8 cellular contexts compared by ENCODE assay signal in genomic region chr11:86041975-86042378, GRCh38. TPM values are rescaled to one million over a fixed set of nuclear protein-coding genes. Genes with fewer than 3 reads are reported as not detected.
DNase-seq lines count a peak whose midpoint lies in the region; ATAC-seq and TF ChIP-seq lines count a peak whose summit lies in the region.

No MANE protein-coding gene starts in this region.

- no peaks in the 10 kb centered on the region for H3K27me3 Mint-ChIP-seq in activated naive CD8-positive, alpha-beta T cell treated with anti-CD3 and anti-CD28 coated beads, Interleukin-2, amount 50 U/mL, for 24 hours
- no peaks in the 10 kb centered on the region for H3K27me3 Mint-ChIP-seq in progenitor cell of endocrine pancreas

- H3K27ac Mint-ChIP-seq in activated naive CD8-positive, alpha-beta T cell treated with anti-CD3 and anti-CD28 coated beads, Interleukin-2, amount 50 U/mL, for 24 hours, result peak overlapping the region; percentile 82
- H3K27ac Mint-ChIP-seq in progenitor cell of endocrine pancreas, result peak overlapping the region; percentile 22

- 0 out of 2 replicates have a peak, but pooled peaks cover 3% of the 10 kb centered on the region for H3F3A ChIP-seq in OCI-LY1 (ENCODE audit: insufficient read depth, low read length)

- TF ChIP-seq CTCF in OCI-LY1 (IDR thresholded peaks at IDR 0.05; ENCODE audit: low read length) (peak; percentile 95), progenitor cell of endocrine pancreas (IDR thresholded peaks at IDR 0.05; ENCODE audit: unreplicated experiment) (peak; percentile 97)

- peaks cover 93% of the 10 kb centered on the region for H3K79me2 ChIP-seq in OCI-LY1 (ENCODE audit: insufficient read depth, low read length)

- no peaks in the 10 kb centered on the region for H3K36me3 ChIP-seq in OCI-LY1 (ENCODE audit: insufficient read depth, low read length)

- H4K20me1 ChIP-seq in OCI-LY1 (ENCODE audit: insufficient read depth, low read length), result no peaks in the 10 kb centered on the region

- no peaks in the 10 kb centered on the region for H3K27me3 ChIP-seq in OCI-LY1 (ENCODE audit: insufficient read depth, low read length)

- H3K36me3 Mint-ChIP-seq in activated naive CD8-positive, alpha-beta T cell treated with anti-CD3 and anti-CD28 coated beads, Interleukin-2, amount 50 U/mL, for 24 hours (ENCODE audit: low read depth), result peaks cover 18% of the 10 kb centered on the region
- H3K36me3 Mint-ChIP-seq in progenitor cell of endocrine pancreas (ENCODE audit: insufficient read depth), result no peaks in the 10 kb centered on the region

- DNase-seq in NK-92 treated with Interleukin-12 subunit alpha and Interleukin-12 subunit beta, amount 100 ng/mL, for 24 hours (lab: John Stamatoyannopoulos, UW), result peak; percentile 11
- DNase-seq in NK-92 (lab: John Stamatoyannopoulos, UW; ENCODE audit: unreplicated experiment) (no peak), HuH-7 (ENCODE audit: low spot score) (peak; percentile 26), Right ventricle myocardium superior (no peak), progenitor cell of endocrine pancreas (ENCODE audit: low spot score, unreplicated experiment) (peak; percentile 30)
- peak; percentile 39 for DNase-seq in activated naive CD8-positive, alpha-beta T cell treated with anti-CD3 and anti-CD28 coated beads, Interleukin-2, amount 50 U/mL, for 24 hours

- intact Hi-C loops in Right ventricle myocardium superior (cut with DNase I), result loop anchor here (5.0 kb wide), 1 partner anchor 150 kb away; no protein-coding TSS in a partner anchor

- H3K9me3 Mint-ChIP-seq in activated naive CD8-positive, alpha-beta T cell treated with anti-CD3 and anti-CD28 coated beads, Interleukin-2, amount 50 U/mL, for 24 hours, result no peaks in the 10 kb centered on the region
- no peaks in the 10 kb centered on the region for H3K9me3 Mint-ChIP-seq in progenitor cell of endocrine pancreas (ENCODE audit: low read depth)

- H3K4me2 ChIP-seq in OCI-LY1 (ENCODE audit: low read length), result peak overlapping the region; percentile 39; the same call in 1 of the 2 replicates

- H3K9me2 ChIP-seq in OCI-LY1 (ENCODE audit: low read depth, low read length), result no peaks in the 10 kb centered on the region

- peak overlapping the region; percentile 37 for H3K4me3 Mint-ChIP-seq in activated naive CD8-positive, alpha-beta T cell treated with anti-CD3 and anti-CD28 coated beads, Interleukin-2, amount 50 U/mL, for 24 hours
- H3K4me3 Mint-ChIP-seq in progenitor cell of endocrine pancreas (ENCODE audit: low read depth), result no peak overlapping the region

- ATAC-seq in GM21528 (IDR thresholded peaks at IDR 0.05; ENCODE audit: low FRiP score, unreplicated experiment) (peak; percentile 62), Right ventricle myocardium superior (ENCODE audit: poor library complexity) (peak; percentile 85)
- peak; percentile 81 for ATAC-seq in activated naive CD8-positive, alpha-beta T cell treated with anti-CD3 and anti-CD28 coated beads, Interleukin-2, amount 50 U/mL, for 24 hours

- H3K4me3 ChIP-seq in OCI-LY1 (ENCODE audit: low read depth, low read length, poor library complexity, severe bottlenecking), result no peak overlapping the region

- H2AFZ ChIP-seq in OCI-LY1 (ENCODE audit: low read length), result no peak overlapping the region

- H3K4me1 ChIP-seq in OCI-LY1 (ENCODE audit: insufficient read depth, low read length, severe bottlenecking), result peaks cover 36% of the 10 kb centered on the region

- no peak overlapping the region; the same call in 1 of the 2 replicates for H3K9ac ChIP-seq in OCI-LY1 (ENCODE audit: low read length)

- no peaks in the 10 kb centered on the region for H3K9me3 ChIP-seq in OCI-LY1 (ENCODE audit: low read length)

- peaks cover 74% of the 10 kb centered on the region for H3K4me1 Mint-ChIP-seq in activated naive CD8-positive, alpha-beta T cell treated with anti-CD3 and anti-CD28 coated beads, Interleukin-2, amount 50 U/mL, for 24 hours
- H3K4me1 Mint-ChIP-seq in progenitor cell of endocrine pancreas (ENCODE audit: low read depth), result peaks cover 21% of the 10 kb centered on the region

- no peak overlapping the region for H3K27ac ChIP-seq in OCI-LY1 (ENCODE audit: low read depth, low read length, poor library complexity, severe bottlenecking)

RNA-seq across cellular contexts. Expression of gene PICALM, which starts 26.9 kb away (rescaled TPM):
- total RNA-seq in Right ventricle myocardium superior, result 119 TPM
- total RNA-seq in progenitor cell of endocrine pancreas, result 129 and 133 TPM in 2 replicates

Comparison
In these comparisons a context has a peak if more than half of its experiments do, and no peak if none do; other contexts are left out.
1. DNase-seq: peak in NK-92 treated with Interleukin-12 subunit alpha and Interleukin-12 subunit beta, amount 100 ng/mL, for 24 hours (single experiment), HuH-7 (single experiment), activated naive CD8-positive, alpha-beta T cell treated with anti-CD3 and anti-CD28 coated beads, Interleukin-2, amount 50 U/mL, for 24 hours (single experiment) and progenitor cell of endocrine pancreas (single experiment); none in NK-92 (single experiment) and Right ventricle myocardium superior (single experiment).
2. Peak in every context shown above with its lines, with median percentiles within 50 percentile points of each other: ATAC-seq.